ENCODE assay signal across 12 cellular contexts in the genomic region with DNA sequence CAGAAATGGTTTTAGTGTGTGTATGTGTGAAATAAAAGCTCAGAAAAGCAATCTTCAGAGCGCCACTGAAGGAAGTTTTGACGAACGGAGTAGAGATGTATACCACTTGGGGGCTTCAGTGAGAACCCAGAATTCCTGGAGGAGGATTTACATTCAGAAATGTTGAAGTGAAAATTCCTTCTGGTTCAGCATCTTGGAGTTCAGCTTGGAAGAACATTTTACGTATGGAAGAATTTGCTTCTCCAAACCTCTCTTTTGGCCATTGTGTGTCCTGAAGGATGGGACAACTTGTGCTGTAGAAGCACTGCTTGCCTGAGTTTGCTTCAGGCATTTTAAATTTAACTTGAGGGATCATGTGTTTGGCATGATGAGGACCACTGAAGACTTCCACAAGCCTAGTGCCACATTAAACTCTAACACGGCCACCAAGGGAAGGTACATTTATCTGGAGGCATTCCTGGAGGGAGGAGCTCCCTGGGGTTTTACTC. TPM values are rescaled to one million over a fixed set of nuclear protein-coding genes. Genes with fewer than 3 reads are reported as not detected.
DNase-seq lines count a peak whose midpoint lies in the region; ATAC-seq, FAIRE-seq and TF ChIP-seq lines count a peak whose summit lies in the region.
"Had no signal": no experiment of that assay in that cellular context is flagged by ENCODE, and none has a peak within 500 bp of the region (broad histone marks: within the 10 kb centered on the region; RNA-seq: fewer than 3 reads in every experiment).

No MANE protein-coding gene starts in this region.

- H4K20me1 ChIP-seq in keratinocyte (ENCODE audit: control insufficient read depth, extremely low read depth, insufficient read depth, low read length) = no peaks in the 10 kb centered on the region

- peaks cover 26% of the 10 kb centered on the region for H3K27me3 Mint-ChIP-seq in activated naive CD8-positive, alpha-beta T cell treated with anti-CD3 and anti-CD28 coated beads, Interleukin-2, amount 50 U/mL, for 24 hours

- no peak overlapping the region for H3K9ac ChIP-seq in keratinocyte (ENCODE audit: control insufficient read depth, extremely low read depth, insufficient read depth, low read length)
- H3K9ac ChIP-seq in stomach smooth muscle (ENCODE audit: low read length in 2 of 2) = no peak overlapping the region

- H3K9me3 Mint-ChIP-seq in activated naive CD8-positive, alpha-beta T cell treated with anti-CD3 and anti-CD28 coated beads, Interleukin-2, amount 50 U/mL, for 24 hours = no peaks in the 10 kb centered on the region
- H3K9me3 Mint-ChIP-seq: central memory CD8-positive, alpha-beta T cell had no signal

- peak; percentile 13 for FAIRE-seq in keratinocyte (lab: Jason Lieb, UNC)

- H2AFZ ChIP-seq in keratinocyte (ENCODE audit: control insufficient read depth, low read length) = no peak overlapping the region

- no peaks in the 10 kb centered on the region for H3K36me3 ChIP-seq in HAP-1 (replicated peaks)
- H3K36me3 ChIP-seq in keratinocyte (ENCODE audit: control insufficient read depth in 2 of 2, extremely low read depth in 1 of 2, insufficient read depth in 2 of 2, low read length in 2 of 2) = no peaks in the 10 kb centered on the region
- no peaks in the 10 kb centered on the region for H3K36me3 ChIP-seq in stomach smooth muscle (ENCODE audit: control insufficient read depth in 2 of 2, insufficient read depth in 2 of 2, low read length in 2 of 2)

- no peaks in the 10 kb centered on the region for H3K4me1 Mint-ChIP-seq in activated naive CD8-positive, alpha-beta T cell treated with anti-CD3 and anti-CD28 coated beads, Interleukin-2, amount 50 U/mL, for 24 hours
- H3K4me1 Mint-ChIP-seq: central memory CD8-positive, alpha-beta T cell had no signal

- TF ChIP-seq CTCF in choroid plexus epithelial cell (conservative IDR thresholded peaks at IDR 0.05; ENCODE audit: low read depth, low read length) (peak; percentile 7), keratinocyte (optimal IDR thresholded peaks at IDR 0.05 in 1 of 3, IDR thresholded peaks at IDR 0.05 in 1 of 3, conservative IDR thresholded peaks at IDR 0.05 in 1 of 3; ENCODE audit: extremely low read depth in 1 of 3, insufficient read depth in 2 of 3, low read length in 3 of 3) (no peak)

- dilution Hi-C loops in keratinocyte (cut with MboI; ENCODE audit: extremely low pct_ligation_motif_present, low sequenced_read_pairs) = no loop called here

- H3K4me1 ChIP-seq in HAP-1 (peaks cover 35% of the 10 kb centered on the region), keratinocyte (ENCODE audit: control insufficient read depth, extremely low read depth, insufficient read depth, low read length) (no peaks in the 10 kb centered on the region), stomach smooth muscle (ENCODE audit: control insufficient read depth, insufficient read depth, low read length) (no peaks in the 10 kb centered on the region)

- H3K79me2 ChIP-seq in keratinocyte (ENCODE audit: control insufficient read depth, insufficient read depth, low read length) = no peaks in the 10 kb centered on the region

- H3K27ac ChIP-seq in keratinocyte (ENCODE audit: control insufficient read depth, insufficient read depth, low read length) (no peak overlapping the region), stomach smooth muscle (ENCODE audit: low read length) (no peak overlapping the region)

- H3K9me3 ChIP-seq in HAP-1 (no peaks in the 10 kb centered on the region; the same call in 1 of the 2 replicates), keratinocyte (ENCODE audit: control insufficient read depth, low read depth, low read length) (no peaks in the 10 kb centered on the region), stomach smooth muscle (ENCODE audit: control insufficient read depth in 2 of 2, low read length in 2 of 2) (no peaks in the 10 kb centered on the region)

- H3K4me3 ChIP-seq in HAP-1 = peak overlapping the region; percentile 37
- no peak overlapping the region for H3K4me3 ChIP-seq in choroid plexus epithelial cell (ENCODE audit: low read depth, low read length)
- H3K4me3 ChIP-seq in keratinocyte (ENCODE audit: control insufficient read depth in 2 of 3, extremely low read depth in 1 of 3, insufficient read depth in 2 of 3, low read depth in 1 of 3, low read length in 3 of 3) = no peak overlapping the region
- peak overlapping the region; percentile 1 to 30 for H3K4me3 ChIP-seq in stomach smooth muscle (ENCODE audit: low read length in 2 of 2)

- H3K9me1 ChIP-seq in keratinocyte (ENCODE audit: control insufficient read depth, extremely low read depth, insufficient read depth, low read length) = no peaks in the 10 kb centered on the region

- ATAC-seq in GM18505 (IDR thresholded peaks at IDR 0.05; ENCODE audit: unreplicated experiment) = no peak
- no peak for ATAC-seq in activated naive CD8-positive, alpha-beta T cell treated with anti-CD3 and anti-CD28 coated beads, Interleukin-2, amount 50 U/mL, for 24 hours
- ATAC-seq: activated CD8-positive, alpha-beta memory T cell treated with anti-CD3 and anti-CD28 coated beads, Interleukin-2, amount 10 ng/mL, durations not matched to agents 7 days and 5 days had no signal

- no peak overlapping the region for H3K4me3 Mint-ChIP-seq in activated naive CD8-positive, alpha-beta T cell treated with anti-CD3 and anti-CD28 coated beads, Interleukin-2, amount 50 U/mL, for 24 hours
- H3K4me3 Mint-ChIP-seq: activated CD8-positive, alpha-beta memory T cell treated with anti-CD3 and anti-CD28 coated beads, Interleukin-2, amount 10 ng/mL, durations not matched to agents 7 days and 5 days; central memory CD8-positive, alpha-beta T cell had no signal

- TF ChIP-seq POLR2A in GM18505 (IDR thresholded peaks at IDR 0.05; ENCODE audit: borderline replicate concordance, extremely low read depth, insufficient read depth, insufficient read length) = no peak

- no peaks in the 10 kb centered on the region for H3K36me3 Mint-ChIP-seq in activated naive CD8-positive, alpha-beta T cell treated with anti-CD3 and anti-CD28 coated beads, Interleukin-2, amount 50 U/mL, for 24 hours (ENCODE audit: low read depth)
- H3K36me3 Mint-ChIP-seq: activated CD8-positive, alpha-beta memory T cell treated with anti-CD3 and anti-CD28 coated beads, Interleukin-2, amount 10 ng/mL, durations not matched to agents 7 days and 5 days had no signal

- DNase-seq in HAP-1 (ENCODE audit: low spot score in 2 of 2) (peak in 1 of 2 experiments; percentile 50), choroid plexus epithelial cell (ENCODE audit: low read depth) (no peak), keratinocyte (ENCODE audit: low read depth, low spot score) (no peak)
- DNase-seq in stimulated activated CD4-positive, alpha-beta T cell treated with anti-CD3 and anti-CD28 coated beads, Interleukin-4, amount 100 ng/mL, for 24 hours = no peak
- no peak for DNase-seq in stimulated activated CD4-positive, alpha-beta T cell treated with anti-CD3 and anti-CD28 coated beads, Interleukin-12 subunit alpha, Interleukin-12 subunit beta, amount 100 ng/mL, for 4 hours
- DNase-seq in activated naive CD8-positive, alpha-beta T cell treated with anti-CD3 and anti-CD28 coated beads, Interleukin-2, amount 50 U/mL, for 24 hours = no peak
- DNase-seq: activated CD8-positive, alpha-beta memory T cell treated with anti-CD3 and anti-CD28 coated beads, Interleukin-2, amount 10 ng/mL, durations not matched to agents 7 days and 5 days; NCI-H526 treated with DMSO at 0.1 percent for 48 hours; posterior cingulate gyrus had no signal

- no peaks in the 10 kb centered on the region for H3K27me3 ChIP-seq in HAP-1 (ENCODE audit: low read depth)
- H3K27me3 ChIP-seq in keratinocyte (ENCODE audit: control insufficient read depth, extremely low read depth, insufficient read depth, low read length) = peaks cover 5% of the 10 kb centered on the region
- H3K27me3 ChIP-seq in stomach smooth muscle (ENCODE audit: control insufficient read depth in 1 of 2, insufficient read depth in 2 of 2, low read length in 2 of 2) = no peaks in the 10 kb centered on the region

- no peak overlapping the region for H3K4me2 ChIP-seq in keratinocyte (ENCODE audit: control insufficient read depth, extremely low read depth, insufficient read depth, low read depth, low read length)

- H3K27ac Mint-ChIP-seq in activated naive CD8-positive, alpha-beta T cell treated with anti-CD3 and anti-CD28 coated beads, Interleukin-2, amount 50 U/mL, for 24 hours = no peak overlapping the region
- H3K27ac Mint-ChIP-seq: activated CD8-positive, alpha-beta memory T cell treated with anti-CD3 and anti-CD28 coated beads, Interleukin-2, amount 10 ng/mL, durations not matched to agents 7 days and 5 days had no signal

- in situ Hi-C loops in HAP-1 (cut with MboI; ENCODE audit: low sequenced_read_pairs) = loop anchor here (5.0 kb wide), 1 partner anchor 57 kb away; no protein-coding TSS in a partner anchor

RNA-seq across cellular contexts. Expression of a gene that starts 0.7 kb away (rescaled TPM):
- polyA plus RNA-seq in keratinocyte = 4.9 to 7.3 TPM (median 4.9 TPM) in 3 replicates
- polyA plus RNA-seq in keratinocyte (2011; ENCODE audit: low read depth) = 5.0 TPM
- polyA plus RNA-seq in keratinocyte (2011; cell fraction: cytosol; rRNA removed) = 4.3 and 4.6 TPM in 2 replicates
- polyA plus RNA-seq in keratinocyte (2011; cell fraction: nucleus; rRNA removed) = 10.0 and 10.3 TPM in 2 replicates
- polyA plus RNA-seq in keratinocyte (2012; ENCODE audit: low replicate concordance) = 5.0 and 7.3 TPM in 2 replicates
- 15.7 to 57.3 TPM (median 21.0 TPM) in 3 replicates for polyA minus RNA-seq in keratinocyte
- 15.2 TPM for polyA minus RNA-seq in keratinocyte (2011; cell fraction: cytosol; rRNA and poly(A)+ RNA removed)
- polyA minus RNA-seq in keratinocyte (2011; cell fraction: nucleus; rRNA and poly(A)+ RNA removed) = 26.1 and 27.8 TPM in 2 replicates

RNA-seq across cellular contexts. Expression of a gene that starts 14.8 kb away (rescaled TPM):
- 0.01 TPM in 1 of 3 replicates, not detected in the others for polyA plus RNA-seq in keratinocyte
- polyA plus RNA-seq in keratinocyte (2011; ENCODE audit: low read depth) = not detected
- 0.02 TPM in 1 of 2 replicates, not detected in the other for polyA plus RNA-seq in keratinocyte (2011; cell fraction: cytosol; rRNA removed)
- polyA plus RNA-seq in keratinocyte (2011; cell fraction: nucleus; rRNA removed) = 0.03 TPM in 1 of 2 replicates, not detected in the other
- polyA plus RNA-seq in keratinocyte (2012; ENCODE audit: low replicate concordance) = not detected in 2 replicates
- polyA minus RNA-seq in keratinocyte = not detected in 3 replicates
- polyA minus RNA-seq in keratinocyte (2011; cell fraction: cytosol; rRNA and poly(A)+ RNA removed) = not detected
- polyA minus RNA-seq in keratinocyte (2011; cell fraction: nucleus; rRNA and poly(A)+ RNA removed) = not detected in 2 replicates

Comparison
In these comparisons a context has a peak if more than half of its experiments do, and no peak if none do; other contexts are left out.
1. H3K4me3 ChIP-seq: peak in HAP-1 (single experiment) and stomach smooth muscle (2 of 2); none in choroid plexus epithelial cell (single experiment) and keratinocyte (0 of 3).